Comparison of ENCODE assay signal across 1 cellular context in genomic region chrX:119206203-119206602, GRCh38.
TF ChIP-seq lines count a peak whose summit lies in the region.

No MANE protein-coding gene starts in this region.

TF ChIP-seq in K562, 482 proteins besides CTCF, POLR2A, EP300 and RAD21 (continued from another document and continues in another):
- TF ChIP-seq ZBTB11 (CRISPR knock-in tag; IDR thresholded peaks at IDR 0.05) = no peak
- TF ChIP-seq ELF4 (CRISPR knock-in tag; IDR thresholded peaks at IDR 0.05) = no peak
- no peak for TF ChIP-seq HNRNPUL1 (IDR thresholded peaks at IDR 0.05; ENCODE audit: low read length)
- TF ChIP-seq, protein P1, sequence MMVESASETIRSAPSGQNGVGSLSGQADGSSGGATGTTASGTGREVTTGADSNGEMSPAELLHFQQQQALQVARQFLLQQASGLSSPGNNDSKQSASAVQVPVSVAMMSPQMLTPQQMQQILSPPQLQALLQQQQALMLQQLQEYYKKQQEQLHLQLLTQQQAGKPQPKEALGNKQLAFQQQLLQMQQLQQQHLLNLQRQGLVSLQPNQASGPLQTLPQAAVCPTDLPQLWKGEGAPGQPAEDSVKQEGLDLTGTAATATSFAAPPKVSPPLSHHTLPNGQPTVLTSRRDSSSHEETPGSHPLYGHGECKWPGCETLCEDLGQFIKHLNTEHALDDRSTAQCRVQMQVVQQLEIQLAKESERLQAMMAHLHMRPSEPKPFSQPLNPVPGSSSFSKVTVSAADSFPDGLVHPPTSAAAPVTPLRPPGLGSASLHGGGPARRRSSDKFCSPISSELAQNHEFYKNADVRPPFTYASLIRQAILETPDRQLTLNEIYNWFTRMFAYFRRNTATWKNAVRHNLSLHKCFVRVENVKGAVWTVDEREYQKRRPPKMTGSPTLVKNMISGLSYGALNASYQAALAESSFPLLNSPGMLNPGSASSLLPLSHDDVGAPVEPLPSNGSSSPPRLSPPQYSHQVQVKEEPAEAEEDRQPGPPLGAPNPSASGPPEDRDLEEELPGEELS (CRISPR knock-in tag; IDR thresholded peaks at IDR 0.05; ENCODE audit: borderline replicate concordance) = no peak
- no peak for TF ChIP-seq GATA2 (CRISPR knock-in tag; IDR thresholded peaks at IDR 0.05)
- no peak for TF ChIP-seq ZNF280B (CRISPR knock-in tag; IDR thresholded peaks at IDR 0.05)
- no peak for TF ChIP-seq ZNF436 (CRISPR knock-in tag; IDR thresholded peaks at IDR 0.05)
- TF ChIP-seq, protein P2, sequence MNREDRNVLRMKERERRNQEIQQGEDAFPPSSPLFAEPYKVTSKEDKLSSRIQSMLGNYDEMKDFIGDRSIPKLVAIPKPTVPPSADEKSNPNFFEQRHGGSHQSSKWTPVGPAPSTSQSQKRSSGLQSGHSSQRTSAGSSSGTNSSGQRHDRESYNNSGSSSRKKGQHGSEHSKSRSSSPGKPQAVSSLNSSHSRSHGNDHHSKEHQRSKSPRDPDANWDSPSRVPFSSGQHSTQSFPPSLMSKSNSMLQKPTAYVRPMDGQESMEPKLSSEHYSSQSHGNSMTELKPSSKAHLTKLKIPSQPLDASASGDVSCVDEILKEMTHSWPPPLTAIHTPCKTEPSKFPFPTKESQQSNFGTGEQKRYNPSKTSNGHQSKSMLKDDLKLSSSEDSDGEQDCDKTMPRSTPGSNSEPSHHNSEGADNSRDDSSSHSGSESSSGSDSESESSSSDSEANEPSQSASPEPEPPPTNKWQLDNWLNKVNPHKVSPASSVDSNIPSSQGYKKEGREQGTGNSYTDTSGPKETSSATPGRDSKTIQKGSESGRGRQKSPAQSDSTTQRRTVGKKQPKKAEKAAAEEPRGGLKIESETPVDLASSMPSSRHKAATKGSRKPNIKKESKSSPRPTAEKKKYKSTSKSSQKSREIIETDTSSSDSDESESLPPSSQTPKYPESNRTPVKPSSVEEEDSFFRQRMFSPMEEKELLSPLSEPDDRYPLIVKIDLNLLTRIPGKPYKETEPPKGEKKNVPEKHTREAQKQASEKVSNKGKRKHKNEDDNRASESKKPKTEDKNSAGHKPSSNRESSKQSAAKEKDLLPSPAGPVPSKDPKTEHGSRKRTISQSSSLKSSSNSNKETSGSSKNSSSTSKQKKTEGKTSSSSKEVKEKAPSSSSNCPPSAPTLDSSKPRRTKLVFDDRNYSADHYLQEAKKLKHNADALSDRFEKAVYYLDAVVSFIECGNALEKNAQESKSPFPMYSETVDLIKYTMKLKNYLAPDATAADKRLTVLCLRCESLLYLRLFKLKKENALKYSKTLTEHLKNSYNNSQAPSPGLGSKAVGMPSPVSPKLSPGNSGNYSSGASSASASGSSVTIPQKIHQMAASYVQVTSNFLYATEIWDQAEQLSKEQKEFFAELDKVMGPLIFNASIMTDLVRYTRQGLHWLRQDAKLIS (CRISPR knock-in tag; IDR thresholded peaks at IDR 0.05) = no peak
- TF ChIP-seq ATF4 (CRISPR knock-in tag; IDR thresholded peaks at IDR 0.05) = peak; percentile 97
- no peak for TF ChIP-seq GABPA (tag; conservative IDR thresholded peaks at IDR 0.05; ENCODE audit: low read depth)
- TF ChIP-seq FOXK1 (CRISPR knock-in tag; IDR thresholded peaks at IDR 0.05; ENCODE audit: borderline replicate concordance) = no peak
- TF ChIP-seq STAT5A (IDR thresholded peaks at IDR 0.05; ENCODE audit: borderline replicate concordance, low read length) = no peak
- TF ChIP-seq MCM2 (IDR thresholded peaks at IDR 0.05; ENCODE audit: low read depth) = no peak
- TF ChIP-seq, protein P3, sequence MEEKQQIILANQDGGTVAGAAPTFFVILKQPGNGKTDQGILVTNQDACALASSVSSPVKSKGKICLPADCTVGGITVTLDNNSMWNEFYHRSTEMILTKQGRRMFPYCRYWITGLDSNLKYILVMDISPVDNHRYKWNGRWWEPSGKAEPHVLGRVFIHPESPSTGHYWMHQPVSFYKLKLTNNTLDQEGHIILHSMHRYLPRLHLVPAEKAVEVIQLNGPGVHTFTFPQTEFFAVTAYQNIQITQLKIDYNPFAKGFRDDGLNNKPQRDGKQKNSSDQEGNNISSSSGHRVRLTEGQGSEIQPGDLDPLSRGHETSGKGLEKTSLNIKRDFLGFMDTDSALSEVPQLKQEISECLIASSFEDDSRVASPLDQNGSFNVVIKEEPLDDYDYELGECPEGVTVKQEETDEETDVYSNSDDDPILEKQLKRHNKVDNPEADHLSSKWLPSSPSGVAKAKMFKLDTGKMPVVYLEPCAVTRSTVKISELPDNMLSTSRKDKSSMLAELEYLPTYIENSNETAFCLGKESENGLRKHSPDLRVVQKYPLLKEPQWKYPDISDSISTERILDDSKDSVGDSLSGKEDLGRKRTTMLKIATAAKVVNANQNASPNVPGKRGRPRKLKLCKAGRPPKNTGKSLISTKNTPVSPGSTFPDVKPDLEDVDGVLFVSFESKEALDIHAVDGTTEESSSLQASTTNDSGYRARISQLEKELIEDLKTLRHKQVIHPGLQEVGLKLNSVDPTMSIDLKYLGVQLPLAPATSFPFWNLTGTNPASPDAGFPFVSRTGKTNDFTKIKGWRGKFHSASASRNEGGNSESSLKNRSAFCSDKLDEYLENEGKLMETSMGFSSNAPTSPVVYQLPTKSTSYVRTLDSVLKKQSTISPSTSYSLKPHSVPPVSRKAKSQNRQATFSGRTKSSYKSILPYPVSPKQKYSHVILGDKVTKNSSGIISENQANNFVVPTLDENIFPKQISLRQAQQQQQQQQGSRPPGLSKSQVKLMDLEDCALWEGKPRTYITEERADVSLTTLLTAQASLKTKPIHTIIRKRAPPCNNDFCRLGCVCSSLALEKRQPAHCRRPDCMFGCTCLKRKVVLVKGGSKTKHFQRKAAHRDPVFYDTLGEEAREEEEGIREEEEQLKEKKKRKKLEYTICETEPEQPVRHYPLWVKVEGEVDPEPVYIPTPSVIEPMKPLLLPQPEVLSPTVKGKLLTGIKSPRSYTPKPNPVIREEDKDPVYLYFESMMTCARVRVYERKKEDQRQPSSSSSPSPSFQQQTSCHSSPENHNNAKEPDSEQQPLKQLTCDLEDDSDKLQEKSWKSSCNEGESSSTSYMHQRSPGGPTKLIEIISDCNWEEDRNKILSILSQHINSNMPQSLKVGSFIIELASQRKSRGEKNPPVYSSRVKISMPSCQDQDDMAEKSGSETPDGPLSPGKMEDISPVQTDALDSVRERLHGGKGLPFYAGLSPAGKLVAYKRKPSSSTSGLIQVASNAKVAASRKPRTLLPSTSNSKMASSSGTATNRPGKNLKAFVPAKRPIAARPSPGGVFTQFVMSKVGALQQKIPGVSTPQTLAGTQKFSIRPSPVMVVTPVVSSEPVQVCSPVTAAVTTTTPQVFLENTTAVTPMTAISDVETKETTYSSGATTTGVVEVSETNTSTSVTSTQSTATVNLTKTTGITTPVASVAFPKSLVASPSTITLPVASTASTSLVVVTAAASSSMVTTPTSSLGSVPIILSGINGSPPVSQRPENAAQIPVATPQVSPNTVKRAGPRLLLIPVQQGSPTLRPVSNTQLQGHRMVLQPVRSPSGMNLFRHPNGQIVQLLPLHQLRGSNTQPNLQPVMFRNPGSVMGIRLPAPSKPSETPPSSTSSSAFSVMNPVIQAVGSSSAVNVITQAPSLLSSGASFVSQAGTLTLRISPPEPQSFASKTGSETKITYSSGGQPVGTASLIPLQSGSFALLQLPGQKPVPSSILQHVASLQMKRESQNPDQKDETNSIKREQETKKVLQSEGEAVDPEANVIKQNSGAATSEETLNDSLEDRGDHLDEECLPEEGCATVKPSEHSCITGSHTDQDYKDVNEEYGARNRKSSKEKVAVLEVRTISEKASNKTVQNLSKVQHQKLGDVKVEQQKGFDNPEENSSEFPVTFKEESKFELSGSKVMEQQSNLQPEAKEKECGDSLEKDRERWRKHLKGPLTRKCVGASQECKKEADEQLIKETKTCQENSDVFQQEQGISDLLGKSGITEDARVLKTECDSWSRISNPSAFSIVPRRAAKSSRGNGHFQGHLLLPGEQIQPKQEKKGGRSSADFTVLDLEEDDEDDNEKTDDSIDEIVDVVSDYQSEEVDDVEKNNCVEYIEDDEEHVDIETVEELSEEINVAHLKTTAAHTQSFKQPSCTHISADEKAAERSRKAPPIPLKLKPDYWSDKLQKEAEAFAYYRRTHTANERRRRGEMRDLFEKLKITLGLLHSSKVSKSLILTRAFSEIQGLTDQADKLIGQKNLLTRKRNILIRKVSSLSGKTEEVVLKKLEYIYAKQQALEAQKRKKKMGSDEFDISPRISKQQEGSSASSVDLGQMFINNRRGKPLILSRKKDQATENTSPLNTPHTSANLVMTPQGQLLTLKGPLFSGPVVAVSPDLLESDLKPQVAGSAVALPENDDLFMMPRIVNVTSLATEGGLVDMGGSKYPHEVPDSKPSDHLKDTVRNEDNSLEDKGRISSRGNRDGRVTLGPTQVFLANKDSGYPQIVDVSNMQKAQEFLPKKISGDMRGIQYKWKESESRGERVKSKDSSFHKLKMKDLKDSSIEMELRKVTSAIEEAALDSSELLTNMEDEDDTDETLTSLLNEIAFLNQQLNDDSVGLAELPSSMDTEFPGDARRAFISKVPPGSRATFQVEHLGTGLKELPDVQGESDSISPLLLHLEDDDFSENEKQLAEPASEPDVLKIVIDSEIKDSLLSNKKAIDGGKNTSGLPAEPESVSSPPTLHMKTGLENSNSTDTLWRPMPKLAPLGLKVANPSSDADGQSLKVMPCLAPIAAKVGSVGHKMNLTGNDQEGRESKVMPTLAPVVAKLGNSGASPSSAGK (IDR thresholded peaks at IDR 0.05) = no peak; the same call in 1 of the 2 replicates
- no peak; the same call in 1 of the 2 replicates for TF ChIP-seq NCOR1 (IDR thresholded peaks at IDR 0.05)
- TF ChIP-seq MYBL2 (IDR thresholded peaks at IDR 0.05; ENCODE audit: low read depth) = no peak
- TF ChIP-seq MYBL2 (CRISPR knock-in tag; IDR thresholded peaks at IDR 0.05; ENCODE audit: borderline replicate concordance) = no peak
- no peak for TF ChIP-seq ZNF3 (CRISPR knock-in tag; IDR thresholded peaks at IDR 0.05)
- TF ChIP-seq RCOR1 (IDR thresholded peaks at IDR 0.05; ENCODE audit: borderline replicate concordance in 1 of 2, low read depth in 2 of 2, low read length in 2 of 2) = peak in 1 of 2 experiments; percentile 36; a peak in 1 of 4 replicates
- TF ChIP-seq ZNF696 (CRISPR knock-in tag; conservative IDR thresholded peaks at IDR 0.05) = no peak
- TF ChIP-seq DPF2 (IDR thresholded peaks at IDR 0.05) = peak; percentile 43; the same call in 1 of the 2 replicates
- peak; percentile 19; the same call in 1 of the 2 replicates for TF ChIP-seq TOE1 (IDR thresholded peaks at IDR 0.05; ENCODE audit: borderline replicate concordance)
- TF ChIP-seq TOE1 (CRISPR knock-in tag; IDR thresholded peaks at IDR 0.05; ENCODE audit: borderline replicate concordance, low read depth) = no peak
- no peak for TF ChIP-seq THAP7 (CRISPR knock-in tag; IDR thresholded peaks at IDR 0.05)
- no peak for TF ChIP-seq ZNF165 (CRISPR knock-in tag; IDR thresholded peaks at IDR 0.05; ENCODE audit: borderline replicate concordance)
- TF ChIP-seq BDP1 (IDR thresholded peaks at IDR 0.05; ENCODE audit: insufficient read depth, insufficient read length) = no peak
- no peak for TF ChIP-seq PHB (CRISPR knock-in tag; IDR thresholded peaks at IDR 0.05)
- TF ChIP-seq HIVEP1 (CRISPR knock-in tag; IDR thresholded peaks at IDR 0.05) = no peak
- TF ChIP-seq DMBX1 (CRISPR knock-in tag; IDR thresholded peaks at IDR 0.05; ENCODE audit: borderline replicate concordance) = peak; percentile 32; the same call in 1 of the 2 replicates
- no peak for TF ChIP-seq FOXM1 (IDR thresholded peaks at IDR 0.05; ENCODE audit: low read depth)
- TF ChIP-seq FOXM1 (CRISPR knock-in tag; IDR thresholded peaks at IDR 0.05; ENCODE audit: low read depth) = no peak
- TF ChIP-seq SETDB1 (IDR thresholded peaks at IDR 0.05; ENCODE audit: low read length) = no peak
- 0 out of 4 replicates have a peak, but pooled peaks of 1 of the 2 experiments have one; percentile 29 for TF ChIP-seq TEAD1 (CRISPR knock-in tag; IDR thresholded peaks at IDR 0.05)
